1 cellular context compared by ENCODE assay signal in the genomic region with DNA sequence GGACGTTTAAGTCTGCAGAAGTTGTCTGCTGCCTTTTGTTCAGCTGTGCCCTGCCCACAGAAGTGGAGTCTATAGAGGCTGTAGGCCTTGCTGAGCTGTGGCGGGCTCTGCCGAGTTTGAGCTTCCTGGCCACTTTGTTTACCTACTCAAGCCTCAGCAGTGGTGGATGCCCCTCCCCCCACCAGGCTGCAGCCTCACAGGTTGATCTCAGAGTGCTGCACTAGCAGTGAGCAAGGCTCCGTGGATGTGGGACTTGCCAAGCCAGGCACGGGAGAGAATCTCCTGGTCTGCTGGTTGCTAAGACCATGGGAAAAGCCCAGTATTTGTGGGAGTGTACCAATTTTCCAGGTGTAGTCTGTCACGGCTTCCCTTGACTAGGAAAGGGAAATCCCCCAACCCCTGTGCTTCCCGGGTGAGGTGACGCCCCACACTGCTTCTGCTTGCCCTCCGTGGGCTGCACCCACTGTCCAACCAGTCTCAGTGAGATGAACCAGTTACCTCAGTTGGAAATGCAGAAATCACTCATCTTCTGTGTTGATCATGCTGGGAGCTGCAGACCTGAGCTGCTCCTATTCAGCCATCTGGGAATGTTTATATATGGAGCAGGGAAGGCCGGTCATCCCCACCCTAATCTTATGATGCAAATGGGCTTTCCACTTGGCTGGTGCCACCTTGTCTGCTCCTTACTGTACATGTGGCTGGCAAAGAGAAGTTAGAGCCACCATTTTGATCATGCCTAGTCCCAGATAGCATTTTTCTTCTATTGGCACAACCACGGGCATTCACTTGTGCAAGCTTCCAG.
TF ChIP-seq lines count a peak whose summit lies in the region.

No MANE protein-coding gene starts in this region.

TF ChIP-seq in WTC11, 78 proteins besides CTCF, POLR2A, EP300 and RAD21 (continued from another document):
- TF ChIP-seq, protein P1, sequence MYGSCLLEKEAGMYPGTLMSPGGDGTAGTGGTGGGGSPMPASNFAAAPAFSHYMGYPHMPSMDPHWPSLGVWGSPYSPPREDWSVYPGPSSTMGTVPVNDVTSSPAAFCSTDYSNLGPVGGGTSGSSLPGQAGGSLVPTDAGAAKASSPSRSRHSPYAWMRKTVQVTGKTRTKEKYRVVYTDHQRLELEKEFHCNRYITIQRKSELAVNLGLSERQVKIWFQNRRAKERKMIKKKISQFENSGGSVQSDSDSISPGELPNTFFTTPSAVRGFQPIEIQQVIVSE (CRISPR knock-in tag; IDR thresholded peaks at IDR 0.05; ENCODE audit: borderline replicate concordance) = no peak
- TF ChIP-seq, protein P2, sequence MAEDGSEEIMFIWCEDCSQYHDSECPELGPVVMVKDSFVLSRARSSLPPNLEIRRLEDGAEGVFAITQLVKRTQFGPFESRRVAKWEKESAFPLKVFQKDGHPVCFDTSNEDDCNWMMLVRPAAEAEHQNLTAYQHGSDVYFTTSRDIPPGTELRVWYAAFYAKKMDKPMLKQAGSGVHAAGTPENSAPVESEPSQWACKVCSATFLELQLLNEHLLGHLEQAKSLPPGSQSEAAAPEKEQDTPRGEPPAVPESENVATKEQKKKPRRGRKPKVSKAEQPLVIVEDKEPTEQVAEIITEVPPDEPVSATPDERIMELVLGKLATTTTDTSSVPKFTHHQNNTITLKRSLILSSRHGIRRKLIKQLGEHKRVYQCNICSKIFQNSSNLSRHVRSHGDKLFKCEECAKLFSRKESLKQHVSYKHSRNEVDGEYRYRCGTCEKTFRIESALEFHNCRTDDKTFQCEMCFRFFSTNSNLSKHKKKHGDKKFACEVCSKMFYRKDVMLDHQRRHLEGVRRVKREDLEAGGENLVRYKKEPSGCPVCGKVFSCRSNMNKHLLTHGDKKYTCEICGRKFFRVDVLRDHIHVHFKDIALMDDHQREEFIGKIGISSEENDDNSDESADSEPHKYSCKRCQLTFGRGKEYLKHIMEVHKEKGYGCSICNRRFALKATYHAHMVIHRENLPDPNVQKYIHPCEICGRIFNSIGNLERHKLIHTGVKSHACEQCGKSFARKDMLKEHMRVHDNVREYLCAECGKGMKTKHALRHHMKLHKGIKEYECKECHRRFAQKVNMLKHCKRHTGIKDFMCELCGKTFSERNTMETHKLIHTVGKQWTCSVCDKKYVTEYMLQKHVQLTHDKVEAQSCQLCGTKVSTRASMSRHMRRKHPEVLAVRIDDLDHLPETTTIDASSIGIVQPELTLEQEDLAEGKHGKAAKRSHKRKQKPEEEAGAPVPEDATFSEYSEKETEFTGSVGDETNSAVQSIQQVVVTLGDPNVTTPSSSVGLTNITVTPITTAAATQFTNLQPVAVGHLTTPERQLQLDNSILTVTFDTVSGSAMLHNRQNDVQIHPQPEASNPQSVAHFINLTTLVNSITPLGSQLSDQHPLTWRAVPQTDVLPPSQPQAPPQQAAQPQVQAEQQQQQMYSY (CRISPR knock-in tag; IDR thresholded peaks at IDR 0.05) = no peak
- peak; percentile 54; the same call in 1 of the 2 replicates for TF ChIP-seq ZBTB21 (CRISPR knock-in tag; IDR thresholded peaks at IDR 0.05; ENCODE audit: borderline replicate concordance)
- no peak; the same call in 1 of the 2 replicates for TF ChIP-seq FOXP1 (CRISPR knock-in tag; IDR thresholded peaks at IDR 0.05; ENCODE audit: borderline replicate concordance)
- TF ChIP-seq NR3C1 (CRISPR knock-in tag; conservative IDR thresholded peaks at IDR 0.05; ENCODE audit: low read depth) = 0 out of 2 replicates have a peak, but pooled peaks have one; percentile 66
- TF ChIP-seq SMAD4 (CRISPR knock-in tag; IDR thresholded peaks at IDR 0.05) = no peak
- no peak for TF ChIP-seq GTF2I (CRISPR knock-in tag; conservative IDR thresholded peaks at IDR 0.05)
- TF ChIP-seq, protein P3, sequence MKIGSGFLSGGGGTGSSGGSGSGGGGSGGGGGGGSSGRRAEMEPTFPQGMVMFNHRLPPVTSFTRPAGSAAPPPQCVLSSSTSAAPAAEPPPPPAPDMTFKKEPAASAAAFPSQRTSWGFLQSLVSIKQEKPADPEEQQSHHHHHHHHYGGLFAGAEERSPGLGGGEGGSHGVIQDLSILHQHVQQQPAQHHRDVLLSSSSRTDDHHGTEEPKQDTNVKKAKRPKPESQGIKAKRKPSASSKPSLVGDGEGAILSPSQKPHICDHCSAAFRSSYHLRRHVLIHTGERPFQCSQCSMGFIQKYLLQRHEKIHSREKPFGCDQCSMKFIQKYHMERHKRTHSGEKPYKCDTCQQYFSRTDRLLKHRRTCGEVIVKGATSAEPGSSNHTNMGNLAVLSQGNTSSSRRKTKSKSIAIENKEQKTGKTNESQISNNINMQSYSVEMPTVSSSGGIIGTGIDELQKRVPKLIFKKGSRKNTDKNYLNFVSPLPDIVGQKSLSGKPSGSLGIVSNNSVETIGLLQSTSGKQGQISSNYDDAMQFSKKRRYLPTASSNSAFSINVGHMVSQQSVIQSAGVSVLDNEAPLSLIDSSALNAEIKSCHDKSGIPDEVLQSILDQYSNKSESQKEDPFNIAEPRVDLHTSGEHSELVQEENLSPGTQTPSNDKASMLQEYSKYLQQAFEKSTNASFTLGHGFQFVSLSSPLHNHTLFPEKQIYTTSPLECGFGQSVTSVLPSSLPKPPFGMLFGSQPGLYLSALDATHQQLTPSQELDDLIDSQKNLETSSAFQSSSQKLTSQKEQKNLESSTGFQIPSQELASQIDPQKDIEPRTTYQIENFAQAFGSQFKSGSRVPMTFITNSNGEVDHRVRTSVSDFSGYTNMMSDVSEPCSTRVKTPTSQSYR (CRISPR knock-in tag; IDR thresholded peaks at IDR 0.05) = peak; percentile 95
- TF ChIP-seq ATF1 (CRISPR knock-in tag; IDR thresholded peaks at IDR 0.05) = no peak
- TF ChIP-seq ZNF317 (CRISPR knock-in tag; IDR thresholded peaks at IDR 0.05; ENCODE audit: borderline replicate concordance, low read depth) = no peak
- TF ChIP-seq, protein P4, sequence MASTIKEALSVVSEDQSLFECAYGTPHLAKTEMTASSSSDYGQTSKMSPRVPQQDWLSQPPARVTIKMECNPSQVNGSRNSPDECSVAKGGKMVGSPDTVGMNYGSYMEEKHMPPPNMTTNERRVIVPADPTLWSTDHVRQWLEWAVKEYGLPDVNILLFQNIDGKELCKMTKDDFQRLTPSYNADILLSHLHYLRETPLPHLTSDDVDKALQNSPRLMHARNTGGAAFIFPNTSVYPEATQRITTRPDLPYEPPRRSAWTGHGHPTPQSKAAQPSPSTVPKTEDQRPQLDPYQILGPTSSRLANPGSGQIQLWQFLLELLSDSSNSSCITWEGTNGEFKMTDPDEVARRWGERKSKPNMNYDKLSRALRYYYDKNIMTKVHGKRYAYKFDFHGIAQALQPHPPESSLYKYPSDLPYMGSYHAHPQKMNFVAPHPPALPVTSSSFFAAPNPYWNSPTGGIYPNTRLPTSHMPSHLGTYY (CRISPR knock-in tag; IDR thresholded peaks at IDR 0.05) = no peak
- TF ChIP-seq FOXK1 (CRISPR knock-in tag; IDR thresholded peaks at IDR 0.05) = peak; percentile 71
- TF ChIP-seq OVOL2 (CRISPR knock-in tag; IDR thresholded peaks at IDR 0.05; ENCODE audit: borderline replicate concordance) = no peak
- TF ChIP-seq ZNF138 (CRISPR knock-in tag; conservative IDR thresholded peaks at IDR 0.05) = peak; percentile 89; the same call in 1 of the 2 replicates
- TF ChIP-seq TEAD1 (CRISPR knock-in tag; IDR thresholded peaks at IDR 0.05) = no peak
